In the genomic region with DNA sequence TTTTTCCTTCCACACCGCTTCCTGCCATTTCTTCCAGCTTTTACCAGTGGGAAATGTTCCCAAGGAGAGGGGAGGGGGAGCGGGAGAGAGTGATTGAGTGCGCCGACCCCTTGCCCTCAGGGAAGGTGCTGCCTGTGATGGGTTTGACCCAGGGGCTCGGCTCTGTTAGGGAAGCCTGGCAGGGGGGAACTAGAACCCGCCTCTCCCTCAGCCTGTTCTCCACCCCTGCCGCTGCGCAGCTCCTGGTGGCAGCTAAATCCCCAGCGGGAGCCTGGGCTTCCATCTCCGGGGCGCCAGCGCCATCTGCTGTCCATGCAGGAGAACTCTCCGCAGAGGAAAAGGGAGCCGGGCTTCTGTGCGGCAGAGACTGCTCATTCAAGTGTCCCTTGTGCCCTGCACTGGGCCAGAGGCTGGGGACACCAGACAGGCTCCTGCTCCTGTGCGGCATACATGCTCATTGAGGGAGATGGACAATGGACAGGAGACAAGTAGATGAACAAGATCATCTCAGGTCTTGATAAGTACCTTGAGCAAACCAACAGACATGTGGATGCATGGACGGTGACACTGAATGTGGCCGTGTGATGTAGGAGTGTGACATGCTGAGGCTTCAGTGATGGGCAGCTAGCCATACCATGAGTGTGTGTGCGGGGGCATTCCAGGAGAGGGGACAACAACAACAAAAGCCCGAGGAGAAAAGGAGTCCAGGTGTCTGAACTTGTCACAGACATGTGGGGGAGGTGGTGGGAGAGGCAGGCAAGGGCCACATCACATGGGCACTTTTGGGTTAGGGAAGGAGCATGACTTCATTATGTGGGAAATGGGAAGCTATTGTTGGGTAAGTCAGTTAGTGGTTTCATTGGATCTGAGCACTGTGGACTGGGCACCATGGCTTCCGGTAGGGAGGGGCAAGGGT, we compare ENCODE assay signal across 8 cellular contexts. TPM values are rescaled to one million over a fixed set of nuclear protein-coding genes. Genes with fewer than 3 reads are reported as not detected.
DNase-seq lines count a peak whose midpoint lies in the region; ATAC-seq, FAIRE-seq and TF ChIP-seq lines count a peak whose summit lies in the region.

No MANE protein-coding gene starts in this region.

- no peaks in the 10 kb centered on the region for H3K36me3 ChIP-seq in kidney (ENCODE audit: control insufficient read depth in 1 of 2, insufficient read depth in 2 of 2, low read length in 2 of 2)

- intact Hi-C loops in kidney (cut with DNase I): loop anchor here (10.0 kb wide), 1 partner anchor 126 kb away; no protein-coding TSS in a partner anchor

- DNase-seq in AG20443 (ENCODE audit: low spot score) (peak; percentile 95), NCI-H345 treated with DMSO at 0.1 percent for 48 hours (lab: John Stamatoyannopoulos, UW; ENCODE audit: unreplicated experiment) (peak; percentile 83), caudate nucleus (lab: John Stamatoyannopoulos, UW) (peak in 60 of 61 donors; percentile 33 to 92 (median 77)), kidney (peak; percentile 95)
- peak; percentile 66 for DNase-seq in activated CD4-positive, CD25-positive, alpha-beta regulatory T cell treated with anti-CD3 and anti-CD28 coated beads, Interleukin-2, amount 50 U/mL, for 16 hours (ENCODE audit: low read depth, low spot score)
- peak; percentile 84 to 85 for DNase-seq in stimulated activated CD4-positive, alpha-beta T cell treated with anti-CD3 and anti-CD28 coated beads, Interleukin-1b, Interleukin-23, amount 100 ng/mL, for 4 hours (ENCODE audit: low read depth in 2 of 2)

- H3K27ac ChIP-seq in caudate nucleus (ENCODE audit: low read depth, low read length) (no peak overlapping the region), kidney (ENCODE audit: low read depth in 2 of 2, low read length in 2 of 2) (no peak overlapping the region)

- FAIRE-seq in kidney (lab: Jason Lieb, UNC): no peak

- TF ChIP-seq CTCF in kidney (IDR thresholded peaks at IDR 0.05; ENCODE audit: borderline replicate concordance, extremely low read depth, insufficient read depth): peak; percentile 99

- peak; percentile 83 for ATAC-seq in GM18907 (IDR thresholded peaks at IDR 0.05; ENCODE audit: unreplicated experiment)
- peak; percentile 83 for ATAC-seq in HG03139 (IDR thresholded peaks at IDR 0.05; ENCODE audit: unreplicated experiment)

- no peak overlapping the region for H3K9ac ChIP-seq in kidney (ENCODE audit: low read length in 2 of 2)

- H3K4me1 ChIP-seq in kidney (ENCODE audit: control insufficient read depth in 1 of 2, insufficient read depth in 1 of 2, low read depth in 1 of 2, low read length in 2 of 2): no peaks in the 10 kb centered on the region

- H3K9me3 ChIP-seq in kidney (ENCODE audit: control insufficient read depth in 1 of 2, low read length in 2 of 2): no peaks in the 10 kb centered on the region

- H3K4me3 ChIP-seq in kidney (ENCODE audit: low read length in 2 of 2): no peak overlapping the region

RNA-seq across cellular contexts. Expression of a gene that starts 13.3 kb away (rescaled TPM):
- total RNA-seq in kidney: 59.5 TPM
- polyA plus RNA-seq in kidney (ENCODE audit: insufficient read depth, low read depth, low replicate concordance): 57.3 TPM

RNA-seq across cellular contexts. Expression of a gene that starts 13.5 kb away (rescaled TPM):
- total RNA-seq in kidney: 4.5 TPM
- 4.2 TPM for polyA plus RNA-seq in kidney (ENCODE audit: insufficient read depth, low read depth, low replicate concordance)

RNA-seq across cellular contexts. Expression of a gene that starts 16.0 kb away (rescaled TPM):
- total RNA-seq in kidney: not detected
- polyA plus RNA-seq in kidney (ENCODE audit: insufficient read depth, low read depth, low replicate concordance): not detected

RNA-seq across cellular contexts. Expression of a gene that starts 31.6 kb away (rescaled TPM):
- total RNA-seq in kidney: 33.9 TPM
- 53.1 TPM for polyA plus RNA-seq in kidney (ENCODE audit: insufficient read depth, low read depth, low replicate concordance)

RNA-seq across cellular contexts. Expression of a gene that starts 41.0 kb away (rescaled TPM):
- total RNA-seq in kidney: 123 TPM
- 89.5 TPM for polyA plus RNA-seq in kidney (ENCODE audit: insufficient read depth, low read depth, low replicate concordance)
